12 cellular contexts compared by ENCODE assay signal in genomic region chr1:230581446-230582079, GRCh38.
DNase-seq lines count a peak whose midpoint lies in the region; ATAC-seq and TF ChIP-seq lines count a peak whose summit lies in the region.
"Had no signal": no experiment of that assay in that cellular context is flagged by ENCODE, and none has a peak within 500 bp of the region (broad histone marks: within the 10 kb centered on the region; RNA-seq: fewer than 3 reads in every experiment).

No MANE protein-coding gene starts in this region.

- H3K4me2 ChIP-seq in HCT116 (ENCODE audit: low read length), result no peak overlapping the region

- H3K79me2 ChIP-seq in HCT116 (ENCODE audit: insufficient read depth, low read length), result no peaks in the 10 kb centered on the region

- ATAC-seq in HCT116, result peak; percentile 52; the same call in 1 of the 2 replicates
- no peak for ATAC-seq in omental fat pad (ENCODE audit: low FRiP score)
- ATAC-seq: stimulated activated naive B cell treated with anti-CD40 and anti-IgM and Interleukin-4, amounts not matched to agents 10 μg/mL and 1 μg/mL and 100 μg/mL, for 72 hours had no signal

- intact Hi-C loops in HCT116 (cut with micrococcal nuclease), result no loop called here

- no peak overlapping the region for H2AFZ ChIP-seq in HCT116 (ENCODE audit: low read depth, low read length, poor library complexity, severe bottlenecking)

- no peak for TF ChIP-seq POLR2A in HCT116 (IDR thresholded peaks at IDR 0.05; ENCODE audit: borderline replicate concordance, extremely low read depth, insufficient read depth, insufficient read length)

- in situ Hi-C loops in G401 (cut with HindIII; ENCODE audit: low sequenced_read_pairs), result no loop called here

- no peaks in the 10 kb centered on the region for H4K20me1 ChIP-seq in HCT116 (ENCODE audit: insufficient read depth)

- no peak overlapping the region for H3K27ac ChIP-seq in HCT116 (ENCODE audit: low read depth, low read length)

- peaks cover 17% of the 10 kb centered on the region for H3K27me3 ChIP-seq in HCT116 (ENCODE audit: insufficient read depth, low read length)

- TF ChIP-seq CTCF in HCT116 (IDR thresholded peaks at IDR 0.05 in 2 of 3, conservative IDR thresholded peaks at IDR 0.05 in 1 of 3; ENCODE audit: borderline replicate concordance in 1 of 3, insufficient read depth in 1 of 3, low read depth in 2 of 3, low read length in 2 of 3) (peak in 2 of 3 experiments; percentile 7 to 18; a peak in 2 of 6 replicates), epithelial cell of proximal tubule (conservative IDR thresholded peaks at IDR 0.05; ENCODE audit: low read depth, low read length) (peak; percentile 37), omental fat pad (IDR thresholded peaks at IDR 0.05) (no peak)

- 0 out of 2 replicates have a peak, but pooled peaks have one; percentile 12 for TF ChIP-seq RAD21 in HCT116 (IDR thresholded peaks at IDR 0.05; ENCODE audit: low read depth)

- H3K4me3 ChIP-seq in HCT116 (replicated peaks in 1 of 2; ENCODE audit: low read depth in 1 of 2, low read length in 2 of 2) (no peak overlapping the region), epithelial cell of proximal tubule (ENCODE audit: low read depth, low read length) (no peak overlapping the region)

- RAD21 ChIA-PET in HCT116 (lab: Charles Lee; ENCODE audit: low non-redundant PET in 1 of 2, low total read pairs in 2 of 2, uncharacterized antibody in 2 of 2, unreplicated experiment in 2 of 2), result no interaction called here

- H3K36me3 ChIP-seq in HCT116 (ENCODE audit: control insufficient read depth in 1 of 2, insufficient read depth in 2 of 2, low read length in 2 of 2), result no peaks in the 10 kb centered on the region

- no peaks in the 10 kb centered on the region for H3K9me2 ChIP-seq in HCT116 (ENCODE audit: insufficient read depth)

- H3K9me3 ChIP-seq in HCT116 (ENCODE audit: control insufficient read depth in 1 of 2, insufficient read depth in 1 of 2, low read depth in 1 of 2, low read length in 2 of 2), result no peaks in the 10 kb centered on the region

- POLR2A ChIA-PET in HCT116 (lab: Charles Lee), result no interaction called here

- CTCF ChIA-PET in HCT116 (lab: Charles Lee), result no interaction called here

- no peak overlapping the region for H3K9ac ChIP-seq in HCT116 (ENCODE audit: low read length)

- H3K4me1 ChIP-seq in HCT116 (ENCODE audit: control insufficient read depth in 1 of 2, insufficient read depth in 2 of 2, low read length in 2 of 2), result no peaks in the 10 kb centered on the region

- DNase-seq in D341Med (ENCODE audit: low spot score) (peak; percentile 46), HCT116 (ENCODE audit: low read depth, low spot score) (no peak), NOMO-1 treated with dmso at 0.1 percent for 144 hours (lab: John Stamatoyannopoulos, UW; ENCODE audit: unreplicated experiment) (peak; percentile 13), epithelial cell of proximal tubule (ENCODE audit: low read depth) (no peak), omental fat pad (ENCODE audit: low spot score) (no peak), G401 (ENCODE audit: low spot score) (no peak)
- no peak for DNase-seq in activated effector memory CD4-positive, alpha-beta T cell treated with anti-CD3 and anti-CD28 coated beads, Interleukin-2, amount 50 U/mL, for 16 hours
- DNase-seq in effector CD8-positive, alpha-beta T cell (lab: John Stamatoyannopoulos, UW), result no peak
- DNase-seq: activated CD8-positive, alpha-beta memory T cell treated with anti-CD3 and anti-CD28 coated beads, Interleukin-2, amount 50 U/mL, for 48 hours; NCI-H2029 treated with DMSO at 0.1 percent for 48 hours; stimulated activated naive B cell treated with anti-CD40 and anti-IgM and Interleukin-4, amounts not matched to agents 10 μg/mL and 1 μg/mL and 100 μg/mL, for 72 hours; SW 1271 had no signal

- no TSS peak for BruUV-seq in HCT116 (replicated peaks; lab: Mats Ljungman, UMichigan)

TF ChIP-seq in HCT116, 20 proteins besides CTCF, POLR2A, EP300 and RAD21:
- TF ChIP-seq EZH2phosphoT487 (IDR thresholded peaks at IDR 0.05; ENCODE audit: borderline replicate concordance) (no peak), EGR1 (IDR thresholded peaks at IDR 0.05; ENCODE audit: low read depth) (no peak), JUND (IDR thresholded peaks at IDR 0.05) (no peak)
- TF ChIP-seq, protein P1, sequence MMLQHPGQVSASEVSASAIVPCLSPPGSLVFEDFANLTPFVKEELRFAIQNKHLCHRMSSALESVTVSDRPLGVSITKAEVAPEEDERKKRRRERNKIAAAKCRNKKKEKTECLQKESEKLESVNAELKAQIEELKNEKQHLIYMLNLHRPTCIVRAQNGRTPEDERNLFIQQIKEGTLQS (IDR thresholded peaks at IDR 0.05), result no peak
TF ChIP-seq in HCT116: peak in this region for 0.

Comparison
In these comparisons a context has a peak if more than half of its experiments do, and no peak if none do; other contexts are left out.
1. DNase-seq: peak in D341Med (single experiment) and NOMO-1 treated with dmso at 0.1 percent for 144 hours (single experiment); none in HCT116 (single experiment), epithelial cell of proximal tubule (single experiment), omental fat pad (single experiment), activated effector memory CD4-positive, alpha-beta T cell treated with anti-CD3 and anti-CD28 coated beads, Interleukin-2, amount 50 U/mL, for 16 hours (single experiment), effector CD8-positive, alpha-beta T cell (single experiment) and G401 (single experiment).
2. CTCF ChIP-seq: peak in HCT116 (2 of 3) and epithelial cell of proximal tubule (single experiment); none in omental fat pad (0 of 3).